10 cellular contexts compared by ENCODE assay signal in the genomic region with DNA sequence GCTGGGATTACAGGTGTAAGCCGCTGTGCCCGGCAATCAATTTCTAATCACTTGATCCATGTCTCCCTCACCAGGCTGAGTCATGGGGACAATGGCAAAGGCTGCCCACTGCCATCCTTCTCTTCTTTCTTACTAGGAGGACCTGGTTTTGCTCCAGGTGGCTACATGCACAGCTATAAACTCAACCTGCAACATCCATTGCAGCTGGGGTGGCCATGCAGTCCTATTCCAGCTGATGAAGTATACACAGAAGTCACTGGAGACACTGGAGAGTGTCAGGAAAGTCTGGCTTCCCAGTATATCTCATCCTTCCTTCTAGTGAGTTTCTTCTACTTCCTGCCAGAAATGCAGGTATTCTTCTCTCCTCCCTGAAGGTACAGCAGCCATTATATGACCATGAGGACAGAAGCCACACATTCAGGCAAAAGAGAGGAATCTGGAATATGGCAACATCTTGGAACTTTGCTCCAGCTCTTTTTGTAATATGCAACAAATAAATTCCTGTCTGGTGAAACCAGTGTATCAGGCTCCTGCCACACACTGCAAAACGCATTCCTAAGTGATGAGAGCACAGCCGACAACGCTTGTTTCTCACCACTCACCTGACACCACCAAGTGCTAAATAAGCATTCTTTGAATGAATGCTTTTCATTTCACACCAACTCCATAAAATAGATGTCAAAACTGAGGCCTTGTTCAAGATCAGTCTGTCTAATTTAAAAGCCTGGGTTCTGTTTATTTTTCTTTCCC. TPM values are rescaled to one million over a fixed set of nuclear protein-coding genes. Genes with fewer than 3 reads are reported as not detected.
DNase-seq lines count a peak whose midpoint lies in the region; ATAC-seq, FAIRE-seq and TF ChIP-seq lines count a peak whose summit lies in the region.
"Had no signal": no experiment of that assay in that cellular context is flagged by ENCODE, and none has a peak within 500 bp of the region (broad histone marks: within the 10 kb centered on the region; RNA-seq: fewer than 3 reads in every experiment).

No MANE protein-coding gene starts in this region.

- no peaks in the 10 kb centered on the region for H3K36me3 Mint-ChIP-seq in activated T-helper 17 cell treated with anti-CD3 and anti-CD28 coated beads, Interleukin-2, amount 50 U/mL, for 72 hours (ENCODE audit: low read depth)
- H3K36me3 Mint-ChIP-seq: activated naive CD8-positive, alpha-beta T cell had no signal

- H3K27ac Mint-ChIP-seq in activated T-helper 17 cell treated with anti-CD3 and anti-CD28 coated beads, Interleukin-2, amount 50 U/mL, for 72 hours, result no peak overlapping the region
- H3K27ac Mint-ChIP-seq: activated naive CD8-positive, alpha-beta T cell had no signal

- no peaks in the 10 kb centered on the region for H3K79me2 ChIP-seq in parathyroid adenoma

- H3K36me3 ChIP-seq in parathyroid adenoma (ENCODE audit: control insufficient read depth, insufficient read depth, low read length) (no peaks in the 10 kb centered on the region), esophagus squamous epithelium (no peaks in the 10 kb centered on the region)

- no peaks in the 10 kb centered on the region for H3K27me3 ChIP-seq in parathyroid adenoma (ENCODE audit: control insufficient read depth, insufficient read depth, low read length)
- peaks cover 0 to 30% (median 0%) of the 10 kb centered on the region in 4 donors for H3K27me3 ChIP-seq in esophagus squamous epithelium
- H3K27me3 ChIP-seq: testis had no signal

- H3K4me1 Mint-ChIP-seq in activated T-helper 17 cell treated with anti-CD3 and anti-CD28 coated beads, Interleukin-2, amount 50 U/mL, for 72 hours, result no peaks in the 10 kb centered on the region

- no peaks in the 10 kb centered on the region for H3K9me3 ChIP-seq in parathyroid adenoma (ENCODE audit: control insufficient read depth, low read length)
- H3K9me3 ChIP-seq in esophagus squamous epithelium, result no peaks in the 10 kb centered on the region
- H3K9me3 ChIP-seq: testis had no signal

- DNase-seq in ELF-1 (ENCODE audit: low read depth, low spot score), result peak; percentile 83
- peak; percentile 94 for DNase-seq in RCC 7860 (ENCODE audit: low spot score)
- DNase-seq in fibroblast of villous mesenchyme (ENCODE audit: low read depth), result peak; percentile 52
- no peak for DNase-seq in esophagus squamous epithelium (lab: John Stamatoyannopoulos, UW)
- DNase-seq in NCI-H128 (lab: John Stamatoyannopoulos, UW; ENCODE audit: unreplicated experiment), result no peak
- no peak for DNase-seq in activated CD4-positive, alpha-beta T cell treated with anti-CD3 and anti-CD28 coated beads, Interleukin-2, amount 50 U/mL, for 4 hours
- DNase-seq: testis had no signal

- no peak overlapping the region for H3K9ac ChIP-seq in parathyroid adenoma

- H3K4me3 Mint-ChIP-seq in activated T-helper 17 cell treated with anti-CD3 and anti-CD28 coated beads, Interleukin-2, amount 50 U/mL, for 72 hours, result no peak overlapping the region
- H3K4me3 Mint-ChIP-seq: activated naive CD8-positive, alpha-beta T cell had no signal

- no peak for TF ChIP-seq POLR2A in esophagus squamous epithelium (IDR thresholded peaks at IDR 0.05)

- H3K9me3 Mint-ChIP-seq in activated T-helper 17 cell treated with anti-CD3 and anti-CD28 coated beads, Interleukin-2, amount 50 U/mL, for 72 hours, result no peaks in the 10 kb centered on the region

- H3K27ac ChIP-seq in parathyroid adenoma (peak overlapping the region; percentile 21), esophagus squamous epithelium (peak overlapping the region in 2 of 4 donors; percentile 23 to 35)
- H3K27ac ChIP-seq: testis had no signal

- H3K4me2 ChIP-seq in parathyroid adenoma (ENCODE audit: low read length), result peak overlapping the region; percentile 45

- H3K27me3 Mint-ChIP-seq in activated T-helper 17 cell treated with anti-CD3 and anti-CD28 coated beads, Interleukin-2, amount 50 U/mL, for 72 hours, result peaks cover 14% of the 10 kb centered on the region

- 31 to 41% methylated on average over 5 of the region's 5 CpGs for WGBS in esophagus squamous epithelium, 2 donors

- H2AFZ ChIP-seq in parathyroid adenoma, result peak overlapping the region; percentile 23

- intact Hi-C loops in esophagus squamous epithelium (cut with DNase I), result no loop called here

- TF ChIP-seq CTCF in fibroblast of villous mesenchyme (IDR thresholded peaks at IDR 0.05; ENCODE audit: insufficient read depth, low read depth, low read length), result no peak
- no peak for TF ChIP-seq CTCF in parathyroid adenoma (IDR thresholded peaks at IDR 0.05)
- no peak for TF ChIP-seq CTCF in esophagus squamous epithelium (IDR thresholded peaks at IDR 0.05)

- H3K4me1 ChIP-seq in parathyroid adenoma, result peaks cover 7% of the 10 kb centered on the region
- H3K4me1 ChIP-seq in esophagus squamous epithelium, result peaks cover 0 to 15% (median 0%) of the 10 kb centered on the region in 3 donors
- H3K4me1 ChIP-seq: testis had no signal

- ATAC-seq in activated T-helper 17 cell treated with anti-CD3 and anti-CD28 coated beads, Interleukin-2, amount 50 U/mL, for 72 hours (replicated peaks), result no peak

- H3K4me3 ChIP-seq in fibroblast of villous mesenchyme (ENCODE audit: low read depth, low read length), result no peak overlapping the region
- H3K4me3 ChIP-seq in parathyroid adenoma (ENCODE audit: low read depth, low read length), result no peak overlapping the region
- no peak overlapping the region for H3K4me3 ChIP-seq in esophagus squamous epithelium
- H3K4me3 ChIP-seq: testis had no signal

- peak; percentile 98 for FAIRE-seq in RCC 7860 (lab: Jason Lieb, UNC)

RNA-seq across cellular contexts. Expression of a gene that starts 32.3 kb away (rescaled TPM):
- total RNA-seq in fibroblast of villous mesenchyme (not detected in 2 replicates), esophagus squamous epithelium (not detected)
- not detected for total RNA-seq in activated T-helper 17 cell treated with anti-CD3 and anti-CD28 coated beads, Interleukin-2, amount 50 U/mL, for 72 hours

RNA-seq across cellular contexts. Expression of a gene that starts 52.3 kb away (rescaled TPM):
- total RNA-seq in fibroblast of villous mesenchyme, result not detected in 2 replicates
- total RNA-seq in activated T-helper 17 cell treated with anti-CD3 and anti-CD28 coated beads, Interleukin-2, amount 50 U/mL, for 72 hours, result not detected
- total RNA-seq in esophagus squamous epithelium, result under 1 TPM in 1 of 4 donors, not detected in 3; 0.38 TPM

Comparison
In these comparisons a context has a peak if more than half of its experiments do, and no peak if none do; other contexts are left out.
1. DNase-seq: peak in ELF-1 (single experiment), RCC 7860 (single experiment) and fibroblast of villous mesenchyme (single experiment); none in esophagus squamous epithelium (single experiment), NCI-H128 (single experiment) and activated CD4-positive, alpha-beta T cell treated with anti-CD3 and anti-CD28 coated beads, Interleukin-2, amount 50 U/mL, for 4 hours (0 of 2).